ENCODE assay signal across 8 cellular contexts in the genomic region with DNA sequence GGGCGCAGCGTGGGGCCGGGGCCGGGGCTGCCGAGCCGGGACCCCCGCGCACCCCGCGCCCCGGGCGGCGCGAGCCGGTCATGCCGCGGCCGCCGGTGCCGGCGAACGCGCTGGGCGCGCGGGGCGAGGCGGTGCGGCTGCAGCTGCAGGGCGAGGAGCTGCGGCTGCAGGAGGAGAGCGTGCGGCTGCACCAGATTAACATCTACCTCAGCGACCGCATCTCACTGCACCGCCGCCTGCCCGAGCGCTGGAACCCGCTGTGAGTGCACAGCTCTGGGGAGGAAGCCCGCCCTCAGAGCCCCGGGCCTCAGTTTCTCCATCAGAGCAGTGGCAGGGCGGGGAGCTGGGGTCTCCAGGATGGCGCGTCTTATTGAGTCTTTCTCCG. TPM values are rescaled to one million over a fixed set of nuclear protein-coding genes. Genes with fewer than 3 reads are reported as not detected.
DNase-seq lines count a peak whose midpoint lies in the region; ATAC-seq and TF ChIP-seq lines count a peak whose summit lies in the region.

No MANE protein-coding gene starts in this region.

- H3K9ac ChIP-seq in DND-41 (ENCODE audit: low read depth, low read length): no peak overlapping the region

- H3K4me2 ChIP-seq in DND-41 (ENCODE audit: insufficient read depth, low read length): no peak overlapping the region

- ATAC-seq in DND-41 (ENCODE audit: insufficient read depth, low read depth) (peak; percentile 27; the same call in 1 of the 3 replicates), HG02588 (IDR thresholded peaks at IDR 0.05; ENCODE audit: unreplicated experiment) (peak; percentile 24)

- DNase-seq in DND-41: no peak
- peak; percentile 54 for DNase-seq in WERI-Rb-1
- DNase-seq in fibroblast of villous mesenchyme (ENCODE audit: low read depth): no peak
- no peak for DNase-seq in prostate gland (ENCODE audit: low spot score)
- no peak for DNase-seq in DMS114 treated with DMSO at 0.1 percent for 48 hours (lab: John Stamatoyannopoulos, UW; ENCODE audit: unreplicated experiment)
- no peak for DNase-seq in DMS79 treated with DMSO at 0.1 percent for 48 hours (lab: John Stamatoyannopoulos, UW)
- no peak for DNase-seq in SIG-M5 treated with dmso at 0.1 percent for 504 hours (lab: John Stamatoyannopoulos, UW; ENCODE audit: unreplicated experiment)

- TF ChIP-seq CTCF in DND-41 (IDR thresholded peaks at IDR 0.05; ENCODE audit: borderline replicate concordance, extremely low read depth, low read length, poor library complexity, severe bottlenecking): no peak
- TF ChIP-seq CTCF in WERI-Rb-1 (IDR thresholded peaks at IDR 0.05; ENCODE audit: low read depth, low read length): no peak
- no peak for TF ChIP-seq CTCF in fibroblast of villous mesenchyme (IDR thresholded peaks at IDR 0.05; ENCODE audit: insufficient read depth, low read depth, low read length)
- no peak for TF ChIP-seq CTCF in prostate gland (IDR thresholded peaks at IDR 0.05)

- under 1% methylated on average over 42 of the region's 46 CpGs for WGBS in prostate gland

- TF ChIP-seq POLR2A in prostate gland (IDR thresholded peaks at IDR 0.05): no peak

- no peaks in the 10 kb centered on the region for H3K79me2 ChIP-seq in DND-41 (ENCODE audit: insufficient read depth, low read length)

- intact Hi-C loops in prostate gland (cut with DNase I): loop anchor here (5.0 kb wide), 1 partner anchor 39 kb away; no protein-coding TSS in a partner anchor

- H3K4me3 ChIP-seq in DND-41 (ENCODE audit: low read depth in 1 of 2, low read length in 2 of 2): no peak overlapping the region
- peak overlapping the region; percentile 79 for H3K4me3 ChIP-seq in WERI-Rb-1 (ENCODE audit: low read depth, low read length)
- peak overlapping the region; percentile 62 for H3K4me3 ChIP-seq in fibroblast of villous mesenchyme (ENCODE audit: low read depth, low read length)
- H3K4me3 ChIP-seq in prostate gland: peak overlapping the region; percentile 39 to 41

- H3K9me3 ChIP-seq in DND-41 (ENCODE audit: insufficient read depth, low read length, severe bottlenecking) (no peaks in the 10 kb centered on the region), WERI-Rb-1 (ENCODE audit: severe bottlenecking) (no peaks in the 10 kb centered on the region), prostate gland (no peaks in the 10 kb centered on the region)

- H3K4me1 ChIP-seq in DND-41 (ENCODE audit: insufficient read depth, low read length): no peaks in the 10 kb centered on the region
- peaks cover 7% of the 10 kb centered on the region for H3K4me1 ChIP-seq in prostate gland (replicated peaks)

- no peaks in the 10 kb centered on the region for H3K36me3 ChIP-seq in DND-41 (ENCODE audit: insufficient read depth, low read length)
- no peaks in the 10 kb centered on the region; the same call in 1 of the 2 replicates for H3K36me3 ChIP-seq in WERI-Rb-1
- no peaks in the 10 kb centered on the region for H3K36me3 ChIP-seq in prostate gland

- H3K27me3 ChIP-seq in DND-41 (ENCODE audit: insufficient read depth, low read length, poor library complexity) (peaks cover 27% of the 10 kb centered on the region), WERI-Rb-1 (ENCODE audit: insufficient read depth, low read depth, severe bottlenecking) (no peaks in the 10 kb centered on the region), prostate gland (replicated peaks; ENCODE audit: insufficient read depth) (no peaks in the 10 kb centered on the region)

- H4K20me1 ChIP-seq in DND-41 (ENCODE audit: insufficient read depth, low read length): no peaks in the 10 kb centered on the region

- no peak overlapping the region for H2AFZ ChIP-seq in DND-41 (ENCODE audit: low read depth, low read length)

- H3K27ac ChIP-seq in DND-41 (ENCODE audit: low read length) (no peak overlapping the region), WERI-Rb-1 (no peak overlapping the region; the same call in 1 of the 2 replicates), prostate gland (no peak overlapping the region)

RNA-seq across cellular contexts. Expression of a gene that starts 0.3 kb away (rescaled TPM):
- 1.3 and 4.5 TPM in 2 replicates for total RNA-seq in fibroblast of villous mesenchyme
- 10 to 100 TPM in 1 of 2 donors, 1 to 10 TPM in 1; 9.0 to 10.2 TPM for total RNA-seq in prostate gland

RNA-seq across cellular contexts. Expression of a gene that starts 11.4 kb away (rescaled TPM):
- total RNA-seq in fibroblast of villous mesenchyme: 6.9 and 16.4 TPM in 2 replicates
- 10 to 100 TPM; 11.6 to 18.8 TPM for total RNA-seq in prostate gland

Comparison
In these comparisons a context has a peak if more than half of its experiments do, and no peak if none do; other contexts are left out.
1. H3K4me3 ChIP-seq: peak in WERI-Rb-1 (single experiment), fibroblast of villous mesenchyme (single experiment) and prostate gland (2 of 2); none in DND-41 (0 of 2).